ENCODE assay signal across 17 cellular contexts in the genomic region with DNA sequence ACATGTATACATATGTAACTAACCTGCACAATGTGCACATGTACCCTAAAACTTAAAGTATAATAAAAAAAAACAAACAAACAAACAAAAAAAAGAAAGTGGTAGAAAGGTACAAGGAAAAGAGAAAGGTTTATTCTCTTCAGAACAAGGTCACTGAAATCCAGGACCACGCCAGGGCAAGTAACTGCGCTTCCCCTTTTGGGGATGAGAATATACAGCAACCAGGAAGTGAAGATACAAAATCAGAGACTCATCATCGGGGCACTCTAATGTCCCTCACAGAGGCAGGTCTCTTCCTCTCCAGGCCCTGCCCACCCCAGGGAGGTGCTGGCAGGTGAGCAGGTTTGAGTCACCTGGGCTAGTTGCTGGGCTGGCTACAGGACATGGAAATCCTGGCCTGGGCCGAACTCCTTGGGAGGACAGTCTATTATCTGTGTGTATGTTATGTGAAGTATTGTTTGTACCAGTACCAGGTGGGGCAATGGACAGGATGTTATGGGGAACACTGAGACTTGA.
"Had no signal": no experiment of that assay in that cellular context is flagged by ENCODE, and none has a peak within 500 bp of the region (broad histone marks: within the 10 kb centered on the region; RNA-seq: fewer than 3 reads in every experiment).

No MANE protein-coding gene starts in this region.

- DNase-seq: activated CD4-positive, alpha-beta T cell treated with anti-CD3 and anti-CD28 coated beads, Interleukin-2, amount 50 U/mL, for 1 hour; activated CD4-positive, CD25-positive, alpha-beta regulatory T cell; activated naive CD4-positive, alpha-beta T cell treated with anti-CD3 and anti-CD28 coated beads, Interleukin-2, amount 10 ng/mL, durations not matched to agents 7 days and 5 days; erythroblast; immature natural killer cell; left cardiac atrium; lower lobe of right lung; naive thymus-derived CD8-positive, alpha-beta T cell; stimulated activated CD4-positive, alpha-beta T cell treated with anti-CD3 and anti-CD28 coated beads, Interleukin-2, amount 100 ng/mL, for 24 hours; stimulated activated naive CD4-positive, alpha-beta T cell; substantia nigra; trophoblast cell had no signal

- H3K36me3 ChIP-seq: lower lobe of right lung had no signal

- H3K4me1 ChIP-seq: lower lobe of right lung had no signal

- ATAC-seq: left cardiac atrium; lower lobe of right lung; naive thymus-derived CD8-positive, alpha-beta T cell; sciatic nerve had no signal

- H3K4me3 ChIP-seq: lower lobe of right lung had no signal

- H3K9me3 ChIP-seq: lower lobe of right lung had no signal

- H3K36me3 Mint-ChIP-seq: activated naive CD4-positive, alpha-beta T cell treated with anti-CD3 and anti-CD28 coated beads, Interleukin-2, amount 10 ng/mL, durations not matched to agents 7 days and 5 days; brain; immature natural killer cell; naive thymus-derived CD8-positive, alpha-beta T cell had no signal

- H3K9me3 Mint-ChIP-seq: activated naive CD4-positive, alpha-beta T cell treated with anti-CD3 and anti-CD28 coated beads, Interleukin-2, amount 10 ng/mL, durations not matched to agents 7 days and 5 days; activated T-helper 2 cell treated with anti-CD3 and anti-CD28 coated beads, Interferon-gamma antibody, Interleukin-2, Interleukin-4, amounts not matched to agents 10 μg/mL and 5 μg/mL and 100 μg/mL, durations not matched to agents 14 hours and 24 hours and 36 hours; central memory CD8-positive, alpha-beta T cell; dendritic cell treated with granulocyte-macrophage colony-stimulating factor and Interleukin-4, amounts not matched to agents 40 ng/mL and 50 ng/mL, for 4 days; immature natural killer cell had no signal

- H3K27ac Mint-ChIP-seq: activated naive CD4-positive, alpha-beta T cell treated with anti-CD3 and anti-CD28 coated beads, Interleukin-2, amount 10 ng/mL, durations not matched to agents 7 days and 5 days; activated T-helper 2 cell treated with anti-CD3 and anti-CD28 coated beads, Interferon-gamma antibody, Interleukin-2, Interleukin-4, amounts not matched to agents 10 μg/mL and 5 μg/mL and 100 μg/mL, durations not matched to agents 14 hours and 24 hours and 36 hours; brain; dendritic cell treated with granulocyte-macrophage colony-stimulating factor and Interleukin-4, amounts not matched to agents 40 ng/mL and 50 ng/mL, for 4 days had no signal

- H3K27ac ChIP-seq: lower lobe of right lung had no signal

- H3K4me3 Mint-ChIP-seq: activated naive CD4-positive, alpha-beta T cell treated with anti-CD3 and anti-CD28 coated beads, Interleukin-2, amount 10 ng/mL, durations not matched to agents 7 days and 5 days; central memory CD8-positive, alpha-beta T cell; dendritic cell treated with granulocyte-macrophage colony-stimulating factor and Interleukin-4, amounts not matched to agents 40 ng/mL and 50 ng/mL, for 4 days had no signal
